8 cellular contexts compared by ENCODE assay signal in genomic region chr13:72221276-72221962, GRCh38.
DNase-seq lines count a peak whose midpoint lies in the region; ATAC-seq and TF ChIP-seq lines count a peak whose summit lies in the region.

No MANE protein-coding gene starts in this region.

- TF ChIP-seq CTCF in C4-2B (conservative IDR thresholded peaks at IDR 0.05) (peak; percentile 61), endodermal cell (conservative IDR thresholded peaks at IDR 0.05) (peak; percentile 90)

- WGBS in endodermal cell (ENCODE audit: insufficient coverage in 1 of 2, insufficient read length in 1 of 2), 2 experiments: 52 to 79% methylated on average over 4 to 9 of the region's 9 CpGs

- H3K27me3 ChIP-seq in endodermal cell (ENCODE audit: control insufficient read depth, insufficient read depth, low read length, poor library complexity, severe bottlenecking): no peaks in the 10 kb centered on the region

- H3K27ac ChIP-seq in C4-2B: no peak overlapping the region
- H3K27ac ChIP-seq in endodermal cell (ENCODE audit: low read depth, low read length): no peak overlapping the region

- no peaks in the 10 kb centered on the region for H3K9me3 ChIP-seq in endodermal cell (ENCODE audit: control insufficient read depth, low read length)

- DNase-seq in NCI-H526 (lab: John Stamatoyannopoulos, UW) (peak; percentile 4 to 68), endodermal cell (peak; percentile 93), renal cortical epithelial cell (ENCODE audit: low read depth) (peak; percentile 38), GF-D8 (lab: John Stamatoyannopoulos, UW) (no peak), COR-L47 (lab: John Stamatoyannopoulos, UW) (no peak)

- no peaks in the 10 kb centered on the region for H3K36me3 ChIP-seq in endodermal cell (ENCODE audit: control insufficient read depth, insufficient read depth, low read length)

- no peaks in the 10 kb centered on the region for H3K27me3 Mint-ChIP-seq in endodermal cell (ENCODE audit: insufficient read depth)

- H3K27ac Mint-ChIP-seq in endodermal cell: no peak overlapping the region

- H3K9me3 Mint-ChIP-seq in endodermal cell: peaks cover 2% of the 10 kb centered on the region

- no peak overlapping the region for H3K9ac ChIP-seq in endodermal cell (ENCODE audit: extremely low read depth, low read length, poor library complexity, severe bottlenecking)

- H3K4me3 Mint-ChIP-seq in endodermal cell: no peak overlapping the region

- H3K4me3 ChIP-seq in endodermal cell (ENCODE audit: low read length): no peak overlapping the region

- H3K36me3 Mint-ChIP-seq in endodermal cell (ENCODE audit: low read depth): no peaks in the 10 kb centered on the region

- H3K4me1 ChIP-seq in endodermal cell (ENCODE audit: control insufficient read depth, insufficient read depth, low read length): no peaks in the 10 kb centered on the region

- ATAC-seq in GM21717 (IDR thresholded peaks at IDR 0.05; ENCODE audit: unreplicated experiment) (peak; percentile 43), HG03175 (IDR thresholded peaks at IDR 0.05; ENCODE audit: unreplicated experiment) (no peak)

- no peaks in the 10 kb centered on the region for H3K4me1 Mint-ChIP-seq in endodermal cell

Comparison
In these comparisons a context has a peak if more than half of its experiments do, and no peak if none do; other contexts are left out.
1. DNase-seq: peak in NCI-H526 (2 of 2), endodermal cell (single experiment) and renal cortical epithelial cell (single experiment); none in GF-D8 (single experiment) and COR-L47 (single experiment).